11 cellular contexts compared by ENCODE assay signal in genomic region chr21:34198232-34199120, GRCh38.
DNase-seq lines count a peak whose midpoint lies in the region; ATAC-seq and TF ChIP-seq lines count a peak whose summit lies in the region.
"Had no signal": no experiment of that assay in that cellular context is flagged by ENCODE, and none has a peak within 500 bp of the region (broad histone marks: within the 10 kb centered on the region; RNA-seq: fewer than 3 reads in every experiment).

No MANE protein-coding gene starts in this region.

- no peaks in the 10 kb centered on the region for H3K36me3 ChIP-seq in osteoblast (ENCODE audit: insufficient read depth, low read length)
- H3K36me3 ChIP-seq in SJCRH30 = no peaks in the 10 kb centered on the region

- H3K27ac ChIP-seq in osteoblast (ENCODE audit: low read depth, low read length) (no peak overlapping the region), SJCRH30 (no peak overlapping the region)
- H3K27ac ChIP-seq: 22Rv1 had no signal

- no peak overlapping the region for H3K4me3 ChIP-seq in osteoblast (ENCODE audit: insufficient read depth, low read length)
- no peak overlapping the region for H3K4me3 ChIP-seq in SJCRH30

- no peak for TF ChIP-seq CTCF in osteoblast (IDR thresholded peaks at IDR 0.05; ENCODE audit: extremely low read depth, low read depth, low read length)

- H3K4me2 ChIP-seq in osteoblast (ENCODE audit: insufficient read depth, low read length) = no peak overlapping the region

- peaks cover 0 to 13% of the 10 kb centered on the region in 2 donors for H3K36me3 Mint-ChIP-seq in activated naive CD4-positive, alpha-beta T cell treated with anti-CD3 and anti-CD28 coated beads, Interleukin-2, amount 50 U/mL, for 72 hours

- no peaks in the 10 kb centered on the region for H3K79me2 ChIP-seq in osteoblast (ENCODE audit: insufficient read depth, low read length)

- H4K20me1 ChIP-seq in osteoblast (ENCODE audit: insufficient read depth, low read length) = no peaks in the 10 kb centered on the region

- no peaks in the 10 kb centered on the region for H3K27me3 ChIP-seq in osteoblast (ENCODE audit: insufficient read depth, low read length)
- H3K27me3 ChIP-seq in SJCRH30 = no peaks in the 10 kb centered on the region

- H2AFZ ChIP-seq in osteoblast (ENCODE audit: low read length) = no peak overlapping the region

- no peaks in the 10 kb centered on the region for H3K9me3 ChIP-seq in osteoblast (ENCODE audit: low read depth, low read length)
- H3K9me3 ChIP-seq in SJCRH30 (replicated peaks) = no peaks in the 10 kb centered on the region

- ATAC-seq in activated naive CD4-positive, alpha-beta T cell treated with anti-CD3 and anti-CD28 coated beads, Interleukin-2, amount 50 U/mL, for 72 hours = peak; percentile 78 to 83
- ATAC-seq in HG03342 (IDR thresholded peaks at IDR 0.05; ENCODE audit: unreplicated experiment) = no peak

- peak overlapping the region; percentile 53 to 82 for H3K27ac Mint-ChIP-seq in activated naive CD4-positive, alpha-beta T cell treated with anti-CD3 and anti-CD28 coated beads, Interleukin-2, amount 50 U/mL, for 72 hours

- DNase-seq in DMS 273 (lab: John Stamatoyannopoulos, UW; ENCODE audit: unreplicated experiment) (peak; percentile 26), DMS 273 treated with DMSO at 0.1 percent for 48 hours (lab: John Stamatoyannopoulos, UW) (no peak), NOMO-1 (lab: John Stamatoyannopoulos, UW; ENCODE audit: unreplicated experiment in 2 of 2) (peak; percentile 34 to 39), osteoblast (ENCODE audit: insufficient read length, low spot score, missing footprints) (peak; percentile 79), SJCRH30 (no peak), T-helper 9 cell (no peak)
- DNase-seq in activated naive CD4-positive, alpha-beta T cell treated with anti-CD3 and anti-CD28 coated beads, Interleukin-2, amount 50 U/mL, for 72 hours (ENCODE audit: low spot score in 2 of 2) = peak in 1 of 2 donors; percentile 21
- DNase-seq: foreskin melanocyte, midbrain had no signal

- peaks cover 0 to 5% of the 10 kb centered on the region in 2 donors for H3K9me3 Mint-ChIP-seq in activated naive CD4-positive, alpha-beta T cell treated with anti-CD3 and anti-CD28 coated beads, Interleukin-2, amount 50 U/mL, for 72 hours

- peaks cover 6% of the 10 kb centered on the region for H3K4me1 ChIP-seq in osteoblast (ENCODE audit: insufficient read depth, low read length)
- no peaks in the 10 kb centered on the region for H3K4me1 ChIP-seq in SJCRH30

Comparison
In these comparisons a context has a peak if more than half of its experiments do, and no peak if none do; other contexts are left out.
1. DNase-seq: peak in DMS 273 (single experiment), NOMO-1 (2 of 2) and osteoblast (single experiment); none in DMS 273 treated with DMSO at 0.1 percent for 48 hours (single experiment), SJCRH30 (0 of 2) and T-helper 9 cell (single experiment).